ENCODE assay signal across 8 cellular contexts in genomic region chr19:42279902-42280760, GRCh38. TPM values are rescaled to one million over a fixed set of nuclear protein-coding genes. Genes with fewer than 3 reads are reported as not detected.
DNase-seq lines count a peak whose midpoint lies in the region; ATAC-seq and TF ChIP-seq lines count a peak whose summit lies in the region.

No MANE protein-coding gene starts in this region.

- H3F3A ChIP-seq in SU-DHL-6 (ENCODE audit: insufficient read depth): peaks cover 30% of the 10 kb centered on the region

- CTCF ChIA-PET in Calu3 (lab: Charles Lee): interaction anchor here (0.6 to 3.0 kb wide), 7 partner anchors 11 to 289 kb away, joined by 3 to 25 read pairs (median 6); partner anchors contain the start of genes CIC, PAFAH1B3 and PRR19

- intact Hi-C loops in Calu3 (cut with micrococcal nuclease; ENCODE audit: unreplicated experiment): loop anchor here (1.0 to 10.0 kb wide), 2 partner anchors 37 to 155 kb away; no protein-coding TSS in a partner anchor
- intact Hi-C loops in cardiac septum (cut with DNase I): loop anchor here (1.0 kb wide), 2 partner anchors 25 to 36 kb away; partner anchors contain the start of gene ERF
- intact Hi-C loops in transverse colon (cut with DNase I; ENCODE audit: low total_unique reads): loop anchor here (2.0 kb wide), 1 partner anchor 33 kb away; no protein-coding TSS in a partner anchor

- BruUV-seq in Calu3 (replicated peaks; lab: Mats Ljungman, UMichigan): TSS peak; percentile 54

- no peaks in the 10 kb centered on the region for H4K20me1 ChIP-seq in SU-DHL-6 (ENCODE audit: low read depth, low read length)

- peaks cover 40% of the 10 kb centered on the region for H3K36me3 Mint-ChIP-seq in Calu3 (ENCODE audit: insufficient read depth, unreplicated experiment)
- peaks cover 2% of the 10 kb centered on the region for H3K36me3 Mint-ChIP-seq in activated naive CD8-positive, alpha-beta T cell treated with anti-CD3 and anti-CD28 coated beads, Interleukin-2, amount 50 U/mL, for 24 hours (ENCODE audit: low read depth)

- H3K27ac ChIP-seq in SU-DHL-6 (ENCODE audit: low read depth, low read length): peak overlapping the region; percentile 89
- peak overlapping the region; percentile 91 to 99 (median 92) for H3K27ac ChIP-seq in transverse colon

- no peaks in the 10 kb centered on the region for H3K9me2 ChIP-seq in SU-DHL-6 (replicated peaks; ENCODE audit: insufficient read depth, low read length)

- H3K4me2 ChIP-seq in SU-DHL-6 (ENCODE audit: low read depth, low read length, poor library complexity, severe bottlenecking): peak overlapping the region; percentile 62

- H3K9me3 ChIP-seq in SU-DHL-6 (ENCODE audit: insufficient read depth, low read length): no peaks in the 10 kb centered on the region
- H3K9me3 ChIP-seq in transverse colon: no peaks in the 10 kb centered on the region

- peak overlapping the region; percentile 62 for H3K4me3 ChIP-seq in NB4 (ENCODE audit: low read depth, low read length)
- H3K4me3 ChIP-seq in SU-DHL-6 (ENCODE audit: insufficient read depth, low read length, poor library complexity, severe bottlenecking): peak overlapping the region; percentile 82
- peak overlapping the region; percentile 50 to 89 (median 84) for H3K4me3 ChIP-seq in transverse colon

- DNase-seq in Calu3 (peak; percentile 94), NB4 (ENCODE audit: low read depth) (peak; percentile 92), cardiac septum (ENCODE audit: low spot score) (peak; percentile 96), pons (ENCODE audit: low spot score) (peak; percentile 92), transverse colon (peak; percentile 89)
- DNase-seq in activated naive CD8-positive, alpha-beta T cell treated with anti-CD3 and anti-CD28 coated beads, Interleukin-2, amount 50 U/mL, for 24 hours: peak; percentile 89

- H3K4me3 Mint-ChIP-seq in Calu3 (ENCODE audit: low read depth, unreplicated experiment): no peak overlapping the region
- peak overlapping the region; percentile 91 for H3K4me3 Mint-ChIP-seq in activated naive CD8-positive, alpha-beta T cell treated with anti-CD3 and anti-CD28 coated beads, Interleukin-2, amount 50 U/mL, for 24 hours

- WGBS in transverse colon (ENCODE audit: low coverage in 1 of 2), 2 donors: 0% methylated on average over 42 of the region's 84 CpGs; no CpG with 5 or more reads in 1 of the 2 donors

- TF ChIP-seq CTCF in Calu3 (IDR thresholded peaks at IDR 0.05; ENCODE audit: unreplicated experiment): peak; percentile 96
- TF ChIP-seq CTCF in NB4 (IDR thresholded peaks at IDR 0.05; ENCODE audit: low read depth, low read length): peak; percentile 56
- TF ChIP-seq CTCF in SU-DHL-6 (IDR thresholded peaks at IDR 0.05; ENCODE audit: insufficient read depth, low read length, poor library complexity, severe bottlenecking): peak; percentile 69
- TF ChIP-seq CTCF in transverse colon (IDR thresholded peaks at IDR 0.05): peak; percentile 91 to 96 (median 92)

- H3K27ac Mint-ChIP-seq in Calu3 (ENCODE audit: unreplicated experiment): peak overlapping the region; percentile 90
- H3K27ac Mint-ChIP-seq in activated naive CD8-positive, alpha-beta T cell treated with anti-CD3 and anti-CD28 coated beads, Interleukin-2, amount 50 U/mL, for 24 hours: peak overlapping the region; percentile 97

- TF ChIP-seq EP300 in transverse colon (IDR thresholded peaks at IDR 0.05; ENCODE audit: low read depth): no peak

- H3K27me3 Mint-ChIP-seq in Calu3 (ENCODE audit: unreplicated experiment): no peaks in the 10 kb centered on the region
- no peaks in the 10 kb centered on the region for H3K27me3 Mint-ChIP-seq in activated naive CD8-positive, alpha-beta T cell treated with anti-CD3 and anti-CD28 coated beads, Interleukin-2, amount 50 U/mL, for 24 hours

- TF ChIP-seq POLR2A in NB4 (IDR thresholded peaks at IDR 0.05; ENCODE audit: extremely low read depth, insufficient read length): no peak
- TF ChIP-seq POLR2A in transverse colon (IDR thresholded peaks at IDR 0.05): no peak

- no peaks in the 10 kb centered on the region for H3K9me3 Mint-ChIP-seq in Calu3 (ENCODE audit: low read depth, unreplicated experiment)
- H3K9me3 Mint-ChIP-seq in activated naive CD8-positive, alpha-beta T cell treated with anti-CD3 and anti-CD28 coated beads, Interleukin-2, amount 50 U/mL, for 24 hours: no peaks in the 10 kb centered on the region

- H3K36me3 ChIP-seq in SU-DHL-6 (ENCODE audit: low read length): no peaks in the 10 kb centered on the region
- H3K36me3 ChIP-seq in transverse colon: no peaks in the 10 kb centered on the region

- no peak overlapping the region for H2AFZ ChIP-seq in SU-DHL-6 (ENCODE audit: low read depth, low read length, severe bottlenecking)

- H3K9ac ChIP-seq in SU-DHL-6 (ENCODE audit: low read length): peak overlapping the region; percentile 91

- peaks cover 6% of the 10 kb centered on the region; the same call in 1 of the 2 replicates for H3K79me2 ChIP-seq in SU-DHL-6 (ENCODE audit: insufficient read depth, low read length)

- peak; percentile 27 for ATAC-seq in GM21717 (IDR thresholded peaks at IDR 0.05; ENCODE audit: unreplicated experiment)
- ATAC-seq in activated naive CD8-positive, alpha-beta T cell treated with anti-CD3 and anti-CD28 coated beads, Interleukin-2, amount 50 U/mL, for 24 hours: peak; percentile 59

- peaks cover 37% of the 10 kb centered on the region for H3K4me1 Mint-ChIP-seq in Calu3 (ENCODE audit: low read depth, unreplicated experiment)
- peaks cover 47% of the 10 kb centered on the region for H3K4me1 Mint-ChIP-seq in activated naive CD8-positive, alpha-beta T cell treated with anti-CD3 and anti-CD28 coated beads, Interleukin-2, amount 50 U/mL, for 24 hours

- H3K27me3 ChIP-seq in SU-DHL-6 (ENCODE audit: low read length) (no peaks in the 10 kb centered on the region), transverse colon (no peaks in the 10 kb centered on the region)

- peaks cover 47 to 76% (median 66%) of the 10 kb centered on the region in 4 donors for H3K4me1 ChIP-seq in transverse colon

- in situ Hi-C loops in transverse colon (cut with MboI; ENCODE audit: low pct_ligation_motif_present in 1 of 4, low pct_unique_long_range_greater_than_20kb in 1 of 4, low sequenced_read_pairs in 3 of 4): no loop called here

RNA-seq across cellular contexts. Expression of gene CIC, which starts 11.1 kb away (rescaled TPM):
- total RNA-seq in Calu3 (2022) (72.6 and 75.5 TPM in 2 replicates), cardiac septum (51.3 TPM), transverse colon (10 to 100 TPM; 35.1 to 96.5 (median 43.6) TPM)

RNA-seq across cellular contexts. Expression of gene PRR19, which starts 21.8 kb away (rescaled TPM):
- total RNA-seq in Calu3 (2022) (1.7 and 2.4 TPM in 2 replicates), cardiac septum (0.16 TPM), transverse colon (under 1 TPM in 2 of 4 donors, not detected in 2; 0.41 to 0.79 TPM)

RNA-seq across cellular contexts. Expression of gene PAFAH1B3, which starts 22.3 kb away (rescaled TPM):
- total RNA-seq in Calu3 (2022): 68.3 and 72.4 TPM in 2 replicates
- total RNA-seq in cardiac septum: 4.0 TPM
- total RNA-seq in transverse colon: 10 to 100 TPM in 3 of 4 donors, not detected in 1; 16.7 to 35.2 (median 24.4) TPM

RNA-seq across cellular contexts. Expression of gene ERF, which starts 25.2 kb away (rescaled TPM):
- total RNA-seq in Calu3 (2022) (100 and 124 TPM in 2 replicates), cardiac septum (37.4 TPM), transverse colon (10 to 100 TPM; 20.9 to 67.3 (median 30.5) TPM)

RNA-seq across cellular contexts. Expression of gene TMEM145, which starts 33.0 kb away (rescaled TPM):
- 1.5 and 3.1 TPM in 2 replicates for total RNA-seq in Calu3 (2022)
- total RNA-seq in cardiac septum: 0.24 TPM
- not detected for total RNA-seq in transverse colon

Comparison
In these comparisons a context has a peak if more than half of its experiments do, and no peak if none do; other contexts are left out.
1. Peak in every context shown above with its lines: DNase-seq, ATAC-seq, H3K4me3 ChIP-seq and H3K27ac ChIP-seq.